ENCODE assay signal across 8 cellular contexts in genomic region chr6:166382500-166382932, GRCh38. TPM values are rescaled to one million over a fixed set of nuclear protein-coding genes. Genes with fewer than 3 reads are reported as not detected.
A peak's percentile ranks its signal among the peaks of the same experiment; 100 is the strongest.
DNase-seq lines count a peak whose midpoint lies in the region; ATAC-seq and TF ChIP-seq lines count a peak whose summit lies in the region.

No MANE protein-coding gene starts in this region.

- H3K27me3 Mint-ChIP-seq in T-helper 2 cell treated with Interferon-gamma antibody and Interleukin-4, amounts not matched to agents 5 μg/mL and 100 μg/mL, for 36 hours (ENCODE audit: low read depth), result peaks cover 1% of the 10 kb centered on the region

- TF ChIP-seq CTCF in HL-60 (IDR thresholded peaks at IDR 0.05; ENCODE audit: insufficient read depth, low read length) (no peak), breast epithelium (IDR thresholded peaks at IDR 0.05) (no peak), lung (IDR thresholded peaks at IDR 0.05; ENCODE audit: control extremely low read depth, extremely low read depth) (no peak), uterus (IDR thresholded peaks at IDR 0.05) (no peak)

- H3K4me1 Mint-ChIP-seq in T-helper 2 cell treated with Interferon-gamma antibody and Interleukin-4, amounts not matched to agents 5 μg/mL and 100 μg/mL, for 36 hours (ENCODE audit: low read depth), result peaks cover 11% of the 10 kb centered on the region

- H3K27ac Mint-ChIP-seq in T-helper 2 cell treated with Interferon-gamma antibody and Interleukin-4, amounts not matched to agents 5 μg/mL and 100 μg/mL, for 36 hours, result peak overlapping the region; percentile 82

- H3K36me3 ChIP-seq in breast epithelium (no peaks in the 10 kb centered on the region), lung (ENCODE audit: control insufficient read depth in 2 of 2, insufficient read depth in 2 of 2, low read length in 2 of 2) (no peaks in the 10 kb centered on the region), uterus (no peaks in the 10 kb centered on the region)

- no peak for DNase-seq in T-helper 2 cell treated with Interferon-gamma antibody and Interleukin-4, amounts not matched to agents 5 μg/mL and 100 μg/mL, for 36 hours (ENCODE audit: low spot score)
- DNase-seq in T-helper 2 cell, result no peak
- no peak for DNase-seq in HL-60 (ENCODE audit: low read depth in 1 of 2, low spot score in 1 of 2)
- no peak for DNase-seq in breast epithelium (ENCODE audit: low spot score in 2 of 2)
- DNase-seq in lung (ENCODE audit: low spot score), result no peak
- no peak for DNase-seq in uterus
- no peak for DNase-seq in HPDE6-E6E7 (ENCODE audit: extremely low spot score)

- TF ChIP-seq POLR2A in breast epithelium (IDR thresholded peaks at IDR 0.05) (no peak), uterus (IDR thresholded peaks at IDR 0.05) (no peak)

- H3K27me3 ChIP-seq in HL-60 (ENCODE audit: insufficient read depth, poor library complexity, severe bottlenecking), result no peaks in the 10 kb centered on the region
- no peaks in the 10 kb centered on the region for H3K27me3 ChIP-seq in breast epithelium
- H3K27me3 ChIP-seq in lung (ENCODE audit: control insufficient read depth, insufficient read depth), result no peaks in the 10 kb centered on the region
- H3K27me3 ChIP-seq in uterus, result no peaks in the 10 kb centered on the region

- H3K4me3 ChIP-seq in HL-60 (replicated peaks; ENCODE audit: insufficient read depth, low read length), result peak overlapping the region; percentile 95
- H3K4me3 ChIP-seq in breast epithelium, result peak overlapping the region; percentile 81 to 96 (median 95)
- H3K4me3 ChIP-seq in lung, result peak overlapping the region; percentile 88
- H3K4me3 ChIP-seq in uterus, result peak overlapping the region; percentile 66 to 84

- no peaks in the 10 kb centered on the region for H3K36me3 Mint-ChIP-seq in T-helper 2 cell treated with Interferon-gamma antibody and Interleukin-4, amounts not matched to agents 5 μg/mL and 100 μg/mL, for 36 hours (ENCODE audit: low read depth)

- peak overlapping the region; percentile 90 for H3K4me3 Mint-ChIP-seq in T-helper 2 cell treated with Interferon-gamma antibody and Interleukin-4, amounts not matched to agents 5 μg/mL and 100 μg/mL, for 36 hours

- H3K9me3 ChIP-seq in breast epithelium, result no peaks in the 10 kb centered on the region
- no peaks in the 10 kb centered on the region for H3K9me3 ChIP-seq in lung (ENCODE audit: control insufficient read depth in 2 of 2, insufficient read depth in 1 of 2, low read length in 1 of 2)
- H3K9me3 ChIP-seq in uterus, result no peaks in the 10 kb centered on the region

- H3K27ac ChIP-seq in HL-60 (replicated peaks) (peak overlapping the region; percentile 76), breast epithelium (peak overlapping the region; percentile 95), lung (ENCODE audit: low read depth in 1 of 2, low read length in 1 of 2) (peak overlapping the region; percentile 93 to 97), uterus (peak overlapping the region; percentile 78 to 89)

- no peaks in the 10 kb centered on the region for H3K4me1 ChIP-seq in breast epithelium
- H3K4me1 ChIP-seq in lung (ENCODE audit: control insufficient read depth in 2 of 2, insufficient read depth in 2 of 2, low read length in 2 of 2), result peaks cover 0 to 4% of the 10 kb centered on the region in 2 donors
- H3K4me1 ChIP-seq in uterus, result no peaks in the 10 kb centered on the region

- H3K9me3 Mint-ChIP-seq in T-helper 2 cell treated with Interferon-gamma antibody and Interleukin-4, amounts not matched to agents 5 μg/mL and 100 μg/mL, for 36 hours, result no peaks in the 10 kb centered on the region

- peak; percentile 0 for ATAC-seq in lung (ENCODE audit: insufficient read depth, low FRiP score)
- ATAC-seq in HG02610 (IDR thresholded peaks at IDR 0.05; ENCODE audit: unreplicated experiment), result no peak

- intact Hi-C loops in breast epithelium (cut with DNase I; ENCODE audit: low total_unique reads) (no loop called here), uterus (cut with DNase I; ENCODE audit: low total_unique reads) (no loop called here)

- 0 to 2% methylated on average over 39 to 46 of the region's 46 CpGs for WGBS in lung, 2 donors

RNA-seq across cellular contexts. Expression of gene MPC1, which starts 0.2 kb away (rescaled TPM):
- total RNA-seq in breast epithelium (10 to 100 TPM; 37.4 to 66.9 (median 65.7) TPM), lung (10 to 100 TPM; 30.1 to 60.8 TPM), uterus (10 to 100 TPM; 14.1 to 62.1 (median 41.7) TPM)
- polyA plus RNA-seq in lung, result 100 to 1,000 TPM in 1 of 2 donors, 10 to 100 TPM in 1; 52.3 to 103 TPM

RNA-seq across cellular contexts. Expression of gene SFT2D1, which starts 40.2 kb away (rescaled TPM):
- total RNA-seq in breast epithelium, result 10 to 100 TPM; 41.1 to 52.4 (median 52.1) TPM
- 10 to 100 TPM; 40.8 to 47.0 TPM for total RNA-seq in lung
- polyA plus RNA-seq in lung, result 10 to 100 TPM; 70.5 to 81.2 TPM
- total RNA-seq in uterus, result 10 to 100 TPM in 3 of 4 donors, 1 to 10 TPM in 1; 6.1 to 35.8 (median 33.0) TPM
